Comparison of ENCODE assay signal across 22 cellular contexts in genomic region chr11:104337273-104337672, GRCh38.
DNase-seq lines count a peak whose midpoint lies in the region; ATAC-seq and TF ChIP-seq lines count a peak whose summit lies in the region.
"Had no signal": no experiment of that assay in that cellular context is flagged by ENCODE, and none has a peak within 500 bp of the region (broad histone marks: within the 10 kb centered on the region; RNA-seq: fewer than 3 reads in every experiment).

No MANE protein-coding gene starts in this region.

- H3K4me2 ChIP-seq in skeletal muscle satellite cell (ENCODE audit: low read length), result peak overlapping the region; percentile 25

- in situ Hi-C loops in G401 (cut with HindIII; ENCODE audit: low sequenced_read_pairs), result no loop called here

- no peaks in the 10 kb centered on the region for H3K27me3 ChIP-seq in skeletal muscle satellite cell (ENCODE audit: control insufficient read depth, insufficient read depth, low read length)
- no peaks in the 10 kb centered on the region for H3K27me3 ChIP-seq in WERI-Rb-1 (ENCODE audit: insufficient read depth, low read depth, severe bottlenecking)
- H3K27me3 ChIP-seq: esophagus squamous epithelium, gastroesophageal sphincter, ovary had no signal

- ATAC-seq in HG03097 (IDR thresholded peaks at IDR 0.05; ENCODE audit: low FRiP score, unreplicated experiment), result no peak
- ATAC-seq: gastroesophageal sphincter, GM12878 had no signal

- no peak for TF ChIP-seq CTCF in WERI-Rb-1 (IDR thresholded peaks at IDR 0.05; ENCODE audit: low read depth, low read length)

- peaks cover 16% of the 10 kb centered on the region for H3K4me1 ChIP-seq in skeletal muscle satellite cell (ENCODE audit: control insufficient read depth, insufficient read depth, low read length)
- H3K4me1 ChIP-seq: esophagus squamous epithelium, gastroesophageal sphincter had no signal

- no peak overlapping the region for H3K9ac ChIP-seq in skeletal muscle satellite cell (ENCODE audit: low read depth, low read length)

- H3K36me3 ChIP-seq in skeletal muscle satellite cell (ENCODE audit: insufficient read depth, low read length) (no peaks in the 10 kb centered on the region), WERI-Rb-1 (no peaks in the 10 kb centered on the region)
- H3K36me3 ChIP-seq: esophagus squamous epithelium, gastroesophageal sphincter, ovary had no signal

- peak overlapping the region; percentile 69 for H3K27ac ChIP-seq in epithelial cell of prostate
- no peak overlapping the region for H3K27ac ChIP-seq in WERI-Rb-1
- H3K27ac ChIP-seq: coronary artery, esophagus squamous epithelium, gastroesophageal sphincter, ovary, VCaP had no signal

- H3K9me3 ChIP-seq in skeletal muscle satellite cell (replicated peaks; ENCODE audit: low read length) (no peaks in the 10 kb centered on the region), WERI-Rb-1 (ENCODE audit: severe bottlenecking) (no peaks in the 10 kb centered on the region)
- H3K9me3 ChIP-seq: esophagus squamous epithelium, gastroesophageal sphincter, ovary had no signal

- DNase-seq in G401 (ENCODE audit: low spot score) (peak; percentile 35), M059J (ENCODE audit: low read depth) (peak; percentile 41), epithelial cell of prostate (ENCODE audit: low read depth, low spot score) (no peak), WERI-Rb-1 (no peak)
- DNase-seq in activated CD4-positive, alpha-beta T cell treated with anti-CD3 and anti-CD28 coated beads for 1 hour, result no peak
- DNase-seq: activated CD4-positive, alpha-beta T cell treated with anti-CD3 and anti-CD28 coated beads, Interleukin-2, amount 10 ng/mL, durations not matched to agents 24 days and 14 days; activated naive CD4-positive, alpha-beta T cell treated with anti-CD3 and anti-CD28 coated beads for 36 hours; activated T-cell treated with anti-CD3 and anti-CD28 coated beads, Interleukin-2, amount 50 U/mL, for 24 hours; CD4-positive, alpha-beta T cell; esophagus squamous epithelium; KG1; MV-4-11; NCI-H524; ovary; stimulated activated CD4-positive, alpha-beta T cell treated with anti-CD3 and anti-CD28 coated beads, Interleukin-2, amount 100 ng/mL, for 48 hours; substantia nigra had no signal

- H3K4me3 ChIP-seq in skeletal muscle satellite cell (ENCODE audit: low read length), result no peak overlapping the region
- H3K4me3 ChIP-seq in WERI-Rb-1 (ENCODE audit: low read depth, low read length), result no peak overlapping the region
- H3K4me3 ChIP-seq: coronary artery, esophagus squamous epithelium, gastroesophageal sphincter, GM12878, ovary had no signal

Comparison
In these comparisons a context has a peak if more than half of its experiments do, and no peak if none do; other contexts are left out.
1. DNase-seq: peak in G401 (single experiment) and M059J (single experiment); none in epithelial cell of prostate (single experiment), WERI-Rb-1 (single experiment) and activated CD4-positive, alpha-beta T cell treated with anti-CD3 and anti-CD28 coated beads for 1 hour (single experiment).